In genomic region chr3:164450276-164450905, GRCh38 we compare ENCODE assay signal across 1 cellular context.
TF ChIP-seq lines count a peak whose summit lies in the region.

No MANE protein-coding gene starts in this region.

TF ChIP-seq in GM23338, 12 proteins besides CTCF, POLR2A, EP300 and RAD21 (continued from another document):
- TF ChIP-seq, protein P1, sequence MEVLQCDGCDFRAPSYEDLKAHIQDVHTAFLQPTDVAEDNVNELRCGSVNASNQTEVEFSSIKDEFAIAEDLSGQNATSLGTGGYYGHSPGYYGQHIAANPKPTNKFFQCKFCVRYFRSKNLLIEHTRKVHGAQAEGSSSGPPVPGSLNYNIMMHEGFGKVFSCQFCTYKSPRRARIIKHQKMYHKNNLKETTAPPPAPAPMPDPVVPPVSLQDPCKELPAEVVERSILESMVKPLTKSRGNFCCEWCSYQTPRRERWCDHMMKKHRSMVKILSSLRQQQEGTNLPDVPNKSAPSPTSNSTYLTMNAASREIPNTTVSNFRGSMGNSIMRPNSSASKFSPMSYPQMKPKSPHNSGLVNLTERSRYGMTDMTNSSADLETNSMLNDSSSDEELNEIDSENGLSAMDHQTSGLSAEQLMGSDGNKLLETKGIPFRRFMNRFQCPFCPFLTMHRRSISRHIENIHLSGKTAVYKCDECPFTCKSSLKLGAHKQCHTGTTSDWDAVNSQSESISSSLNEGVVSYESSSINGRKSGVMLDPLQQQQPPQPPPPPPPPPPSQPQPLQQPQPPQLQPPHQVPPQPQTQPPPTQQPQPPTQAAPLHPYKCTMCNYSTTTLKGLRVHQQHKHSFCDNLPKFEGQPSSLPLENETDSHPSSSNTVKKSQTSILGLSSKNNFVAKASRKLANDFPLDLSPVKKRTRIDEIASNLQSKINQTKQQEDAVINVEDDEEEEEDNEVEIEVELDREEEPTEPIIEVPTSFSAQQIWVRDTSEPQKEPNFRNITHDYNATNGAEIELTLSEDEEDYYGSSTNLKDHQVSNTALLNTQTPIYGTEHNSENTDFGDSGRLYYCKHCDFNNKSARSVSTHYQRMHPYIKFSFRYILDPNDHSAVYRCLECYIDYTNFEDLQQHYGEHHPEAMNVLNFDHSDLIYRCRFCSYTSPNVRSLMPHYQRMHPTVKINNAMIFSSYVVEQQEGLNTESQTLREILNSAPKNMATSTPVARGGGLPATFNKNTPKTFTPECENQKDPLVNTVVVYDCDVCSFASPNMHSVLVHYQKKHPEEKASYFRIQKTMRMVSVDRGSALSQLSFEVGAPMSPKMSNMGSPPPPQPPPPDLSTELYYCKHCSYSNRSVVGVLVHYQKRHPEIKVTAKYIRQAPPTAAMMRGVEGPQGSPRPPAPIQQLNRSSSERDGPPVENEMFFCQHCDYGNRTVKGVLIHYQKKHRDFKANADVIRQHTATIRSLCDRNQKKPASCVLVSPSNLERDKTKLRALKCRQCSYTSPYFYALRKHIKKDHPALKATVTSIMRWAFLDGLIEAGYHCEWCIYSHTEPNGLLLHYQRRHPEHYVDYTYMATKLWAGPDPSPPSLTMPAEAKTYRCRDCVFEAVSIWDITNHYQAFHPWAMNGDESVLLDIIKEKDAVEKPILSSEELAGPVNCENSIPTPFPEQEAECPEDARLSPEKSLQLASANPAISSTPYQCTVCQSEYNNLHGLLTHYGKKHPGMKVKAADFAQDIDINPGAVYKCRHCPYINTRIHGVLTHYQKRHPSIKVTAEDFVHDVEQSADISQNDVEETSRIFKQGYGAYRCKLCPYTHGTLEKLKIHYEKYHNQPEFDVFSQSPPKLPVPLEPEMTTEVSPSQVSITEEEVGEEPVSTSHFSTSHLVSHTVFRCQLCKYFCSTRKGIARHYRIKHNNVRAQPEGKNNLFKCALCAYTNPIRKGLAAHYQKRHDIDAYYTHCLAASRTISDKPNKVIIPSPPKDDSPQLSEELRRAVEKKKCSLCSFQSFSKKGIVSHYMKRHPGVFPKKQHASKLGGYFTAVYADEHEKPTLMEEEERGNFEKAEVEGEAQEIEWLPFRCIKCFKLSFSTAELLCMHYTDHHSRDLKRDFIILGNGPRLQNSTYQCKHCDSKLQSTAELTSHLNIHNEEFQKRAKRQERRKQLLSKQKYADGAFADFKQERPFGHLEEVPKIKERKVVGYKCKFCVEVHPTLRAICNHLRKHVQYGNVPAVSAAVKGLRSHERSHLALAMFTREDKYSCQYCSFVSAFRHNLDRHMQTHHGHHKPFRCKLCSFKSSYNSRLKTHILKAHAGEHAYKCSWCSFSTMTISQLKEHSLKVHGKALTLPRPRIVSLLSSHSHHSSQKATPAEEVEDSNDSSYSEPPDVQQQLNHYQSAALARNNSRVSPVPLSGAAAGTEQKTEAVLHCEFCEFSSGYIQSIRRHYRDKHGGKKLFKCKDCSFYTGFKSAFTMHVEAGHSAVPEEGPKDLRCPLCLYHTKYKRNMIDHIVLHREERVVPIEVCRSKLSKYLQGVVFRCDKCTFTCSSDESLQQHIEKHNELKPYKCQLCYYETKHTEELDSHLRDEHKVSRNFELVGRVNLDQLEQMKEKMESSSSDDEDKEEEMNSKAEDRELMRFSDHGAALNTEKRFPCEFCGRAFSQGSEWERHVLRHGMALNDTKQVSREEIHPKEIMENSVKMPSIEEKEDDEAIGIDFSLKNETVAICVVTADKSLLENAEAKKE (CRISPR knock-in tag; IDR thresholded peaks at IDR 0.05), result no peak
- TF ChIP-seq CREB1 (CRISPR knock-in tag; IDR thresholded peaks at IDR 0.05; ENCODE audit: low read depth), result no peak
- no peak for TF ChIP-seq EZH2phosphoT487 (IDR thresholded peaks at IDR 0.05; ENCODE audit: unreplicated experiment)
- no peak for TF ChIP-seq POLR2AphosphoS5 (IDR thresholded peaks at IDR 0.05; ENCODE audit: low read depth)
- no peak for TF ChIP-seq ETS1 (IDR thresholded peaks at IDR 0.05)
- no peak for TF ChIP-seq NANOG (IDR thresholded peaks at IDR 0.05; ENCODE audit: borderline replicate concordance)
- no peak for TF ChIP-seq EZH2 (IDR thresholded peaks at IDR 0.05; ENCODE audit: low read depth, unreplicated experiment)
- TF ChIP-seq, protein P2, sequence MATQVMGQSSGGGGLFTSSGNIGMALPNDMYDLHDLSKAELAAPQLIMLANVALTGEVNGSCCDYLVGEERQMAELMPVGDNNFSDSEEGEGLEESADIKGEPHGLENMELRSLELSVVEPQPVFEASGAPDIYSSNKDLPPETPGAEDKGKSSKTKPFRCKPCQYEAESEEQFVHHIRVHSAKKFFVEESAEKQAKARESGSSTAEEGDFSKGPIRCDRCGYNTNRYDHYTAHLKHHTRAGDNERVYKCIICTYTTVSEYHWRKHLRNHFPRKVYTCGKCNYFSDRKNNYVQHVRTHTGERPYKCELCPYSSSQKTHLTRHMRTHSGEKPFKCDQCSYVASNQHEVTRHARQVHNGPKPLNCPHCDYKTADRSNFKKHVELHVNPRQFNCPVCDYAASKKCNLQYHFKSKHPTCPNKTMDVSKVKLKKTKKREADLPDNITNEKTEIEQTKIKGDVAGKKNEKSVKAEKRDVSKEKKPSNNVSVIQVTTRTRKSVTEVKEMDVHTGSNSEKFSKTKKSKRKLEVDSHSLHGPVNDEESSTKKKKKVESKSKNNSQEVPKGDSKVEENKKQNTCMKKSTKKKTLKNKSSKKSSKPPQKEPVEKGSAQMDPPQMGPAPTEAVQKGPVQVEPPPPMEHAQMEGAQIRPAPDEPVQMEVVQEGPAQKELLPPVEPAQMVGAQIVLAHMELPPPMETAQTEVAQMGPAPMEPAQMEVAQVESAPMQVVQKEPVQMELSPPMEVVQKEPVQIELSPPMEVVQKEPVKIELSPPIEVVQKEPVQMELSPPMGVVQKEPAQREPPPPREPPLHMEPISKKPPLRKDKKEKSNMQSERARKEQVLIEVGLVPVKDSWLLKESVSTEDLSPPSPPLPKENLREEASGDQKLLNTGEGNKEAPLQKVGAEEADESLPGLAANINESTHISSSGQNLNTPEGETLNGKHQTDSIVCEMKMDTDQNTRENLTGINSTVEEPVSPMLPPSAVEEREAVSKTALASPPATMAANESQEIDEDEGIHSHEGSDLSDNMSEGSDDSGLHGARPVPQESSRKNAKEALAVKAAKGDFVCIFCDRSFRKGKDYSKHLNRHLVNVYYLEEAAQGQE (IDR thresholded peaks at IDR 0.05; ENCODE audit: unreplicated experiment), result no peak
